Comparison of ENCODE assay signal across 9 cellular contexts in the genomic region with DNA sequence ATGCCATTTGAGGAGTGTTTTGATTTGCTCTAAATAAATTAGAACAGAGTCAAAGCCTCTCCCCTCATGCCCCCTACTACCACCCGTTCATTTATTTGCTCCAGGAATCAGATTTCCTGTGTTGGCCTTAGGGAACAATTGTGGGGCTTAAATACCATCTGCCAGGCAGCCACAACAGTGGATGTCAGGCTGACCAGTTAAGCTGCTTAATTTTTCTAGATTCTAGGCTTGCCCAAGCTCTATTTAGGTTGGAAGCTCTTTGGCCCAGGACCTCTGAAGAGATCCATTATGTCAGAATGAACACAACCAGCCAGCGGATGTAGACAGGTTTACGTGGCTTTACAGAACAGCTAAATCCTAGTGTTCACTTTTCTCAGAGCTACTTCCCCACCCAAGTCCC. TPM values are rescaled to one million over a fixed set of nuclear protein-coding genes. Genes with fewer than 3 reads are reported as not detected.
A peak's percentile ranks its signal among the peaks of the same experiment; 100 is the strongest.
DNase-seq lines count a peak whose midpoint lies in the region; ATAC-seq and TF ChIP-seq lines count a peak whose summit lies in the region.
"Had no signal": no experiment of that assay in that cellular context is flagged by ENCODE, and none has a peak within 500 bp of the region (broad histone marks: within the 10 kb centered on the region; RNA-seq: fewer than 3 reads in every experiment).

No MANE protein-coding gene starts in this region.

- H3K4me1 ChIP-seq in DOHH2 (ENCODE audit: control insufficient read depth, low read length) = peaks cover 25% of the 10 kb centered on the region

- peaks cover 21% of the 10 kb centered on the region for H3K4me1 Mint-ChIP-seq in CD4-positive, alpha-beta T cell (ENCODE audit: low read depth)
- peaks cover 14 to 20% (median 19%) of the 10 kb centered on the region in 3 donors for H3K4me1 Mint-ChIP-seq in T-cell
- peaks cover 21 to 26% of the 10 kb centered on the region in 2 donors for H3K4me1 Mint-ChIP-seq in immature natural killer cell

- no peaks in the 10 kb centered on the region for H4K20me1 ChIP-seq in DOHH2 (ENCODE audit: control insufficient read depth, insufficient read depth, low read depth, low read length)

- intact Hi-C loops in CD4-positive, alpha-beta T cell (cut with DNase I, micrococcal nuclease) = no loop called here

- peaks cover 5% of the 10 kb centered on the region for H3K36me3 Mint-ChIP-seq in CD4-positive, alpha-beta T cell (ENCODE audit: low read depth)
- H3K36me3 Mint-ChIP-seq in T-cell (no peaks in the 10 kb centered on the region), immature natural killer cell (no peaks in the 10 kb centered on the region)

- H3K79me2 ChIP-seq in DOHH2 (ENCODE audit: control insufficient read depth, low read length) = peaks cover 35% of the 10 kb centered on the region

- H3K4me3 Mint-ChIP-seq in CD4-positive, alpha-beta T cell = peak overlapping the region; percentile 93
- peak overlapping the region; percentile 17 to 91 (median 79) for H3K4me3 Mint-ChIP-seq in T-cell
- peak overlapping the region; percentile 91 to 98 (median 93) for H3K4me3 Mint-ChIP-seq in immature natural killer cell

- no peak for DNase-seq in CD4-positive, alpha-beta T cell
- no peak for DNase-seq in T-cell
- DNase-seq in immature natural killer cell = no peak
- DNase-seq in NCI-H510A treated with DMSO at 0.1 percent for 48 hours (lab: John Stamatoyannopoulos, UW) = no peak
- DNase-seq: anterior cingulate cortex had no signal

- POLR2A ChIA-PET in CD4-positive, alpha-beta T cell (lab: Charles Lee) = interaction anchor here (1.0 to 2.8 kb wide), 4 partner anchors 11 to 275 kb away, joined by 3 to 42 read pairs (median 9); a partner anchor contains a TSS
- POLR2A ChIA-PET in T-cell (lab: Charles Lee) = interaction anchor here (0.5 to 2.0 kb wide), 2 partner anchors 90 to 185 kb away, joined by 7 to 8 read pairs; a partner anchor contains a TSS

- peak overlapping the region; percentile 81 for H3K4me2 ChIP-seq in DOHH2 (ENCODE audit: low read length)

- no peak for ATAC-seq in CD4-positive, alpha-beta T cell (ENCODE audit: poor library complexity)
- ATAC-seq in T-cell (replicated peaks in 1 of 4) (no peak), GM18907 (IDR thresholded peaks at IDR 0.05; ENCODE audit: unreplicated experiment) (no peak), HG02852 (IDR thresholded peaks at IDR 0.05; ENCODE audit: unreplicated experiment) (no peak), HG02763 (IDR thresholded peaks at IDR 0.05; ENCODE audit: unreplicated experiment) (no peak)

- no peaks in the 10 kb centered on the region for H3F3A ChIP-seq in DOHH2 (ENCODE audit: control insufficient read depth, insufficient read depth)

- CTCF ChIA-PET in CD4-positive, alpha-beta T cell (lab: Charles Lee) = no interaction called here
- CTCF ChIA-PET in T-cell (lab: Charles Lee) = interaction anchor here (0.6 to 3.3 kb wide), 6 partner anchors 9 to 244 kb away, joined by 3 to 18 read pairs (median 4); no protein-coding TSS in a partner anchor

- no peak for TF ChIP-seq CTCF in CD4-positive, alpha-beta T cell (IDR thresholded peaks at IDR 0.05)
- no peak for TF ChIP-seq CTCF in DOHH2 (IDR thresholded peaks at IDR 0.05; ENCODE audit: low read depth, low read length, poor library complexity, severe bottlenecking)

- H3K27me3 ChIP-seq in CD4-positive, alpha-beta T cell (ENCODE audit: control insufficient read depth, insufficient read depth, low read length) = no peaks in the 10 kb centered on the region
- H3K27me3 ChIP-seq in DOHH2 (ENCODE audit: control insufficient read depth, low read length) = no peaks in the 10 kb centered on the region

- peak overlapping the region; percentile 92 for H3K27ac Mint-ChIP-seq in CD4-positive, alpha-beta T cell
- H3K27ac Mint-ChIP-seq in T-cell (no peak overlapping the region), immature natural killer cell (peak overlapping the region in 2 of 6 donors; percentile 35 to 94)

- no peaks in the 10 kb centered on the region for H3K9me3 ChIP-seq in CD4-positive, alpha-beta T cell (ENCODE audit: control insufficient read depth, low read length)
- H3K9me3 ChIP-seq in DOHH2 (ENCODE audit: control insufficient read depth, insufficient read depth, low read length) = no peaks in the 10 kb centered on the region

- H3K9me3 Mint-ChIP-seq in CD4-positive, alpha-beta T cell = no peaks in the 10 kb centered on the region
- H3K9me3 Mint-ChIP-seq in T-cell = no peaks in the 10 kb centered on the region
- H3K9me3 Mint-ChIP-seq in immature natural killer cell = no peaks in the 10 kb centered on the region

- peaks cover 18% of the 10 kb centered on the region for H3K36me3 ChIP-seq in DOHH2 (ENCODE audit: control insufficient read depth, low read length)

- H3K9me2 ChIP-seq in DOHH2 (replicated peaks; ENCODE audit: control insufficient read depth, low read length) = no peaks in the 10 kb centered on the region

- no peaks in the 10 kb centered on the region for H3K27me3 Mint-ChIP-seq in CD4-positive, alpha-beta T cell
- no peaks in the 10 kb centered on the region for H3K27me3 Mint-ChIP-seq in T-cell
- no peaks in the 10 kb centered on the region for H3K27me3 Mint-ChIP-seq in immature natural killer cell (ENCODE audit: low read depth in 3 of 3)

- peak overlapping the region; percentile 81 for H3K4me3 ChIP-seq in DOHH2 (ENCODE audit: low read length)

- no peak overlapping the region for H3K27ac ChIP-seq in CD4-positive, alpha-beta T cell (ENCODE audit: low read depth, low read length)
- peak overlapping the region; percentile 86; the same call in 1 of the 2 replicates for H3K27ac ChIP-seq in DOHH2 (ENCODE audit: low read depth, low read length)

RNA-seq across cellular contexts. Expression of a gene that starts 1.0 kb away (rescaled TPM):
- total RNA-seq in CD4-positive, alpha-beta T cell = 1 to 10 TPM; 3.0 to 3.1 TPM
- total RNA-seq in T-cell = 1 to 10 TPM; 5.0 to 7.5 (median 6.4) TPM
- polyA plus RNA-seq in immature natural killer cell = 10 to 100 TPM in 1 of 3 donors, 1 to 10 TPM in 2; 3.5 to 11.3 (median 4.8) TPM

RNA-seq across cellular contexts. Expression of a gene that starts 4.2 kb away (rescaled TPM):
- total RNA-seq in CD4-positive, alpha-beta T cell = not detected
- total RNA-seq in T-cell = not detected
- under 1 TPM in 2 of 3 donors, not detected in 1; 0.15 to 0.25 TPM for polyA plus RNA-seq in immature natural killer cell

RNA-seq across cellular contexts. Expression of a gene that starts 18.1 kb away (rescaled TPM):
- 1 to 10 TPM; 7.4 to 7.9 TPM for total RNA-seq in CD4-positive, alpha-beta T cell
- 1 to 10 TPM; 4.7 to 7.3 (median 5.5) TPM for total RNA-seq in T-cell
- 1 to 10 TPM in 2 of 3 donors, under 1 TPM in 1; 0.82 to 1.1 (median 1.1) TPM for polyA plus RNA-seq in immature natural killer cell

RNA-seq across cellular contexts. Expression of a gene that starts 37.7 kb away (rescaled TPM):
- 1 to 10 TPM; 1.6 to 2.2 TPM for total RNA-seq in CD4-positive, alpha-beta T cell
- 10 to 100 TPM in 1 of 5 donors, 1 to 10 TPM in 4; 2.9 to 10.1 (median 6.9) TPM for total RNA-seq in T-cell
- 1 to 10 TPM in 2 of 3 donors, under 1 TPM in 1; 0.57 to 2.0 (median 1.2) TPM for polyA plus RNA-seq in immature natural killer cell
